In genomic region chr2:44684559-44684958, GRCh38 we compare ENCODE assay signal across 31 cellular contexts.
"Had no signal": no experiment of that assay in that cellular context is flagged by ENCODE, and none has a peak within 500 bp of the region (broad histone marks: within the 10 kb centered on the region; RNA-seq: fewer than 3 reads in every experiment).

No MANE protein-coding gene starts in this region.

- FAIRE-seq: small intestine had no signal

- ATAC-seq: naive thymus-derived CD8-positive, alpha-beta T cell; natural killer cell treated with Interleukin-12 subunit alpha and Interleukin-12 subunit beta and Interleukin-15 and Interleukin-18, amount 100 ng/mL, for 72 hours; psoas muscle; right cardiac atrium; right lobe of liver; stimulated activated memory B cell treated with anti-CD40 and anti-IgM and Interleukin-4, amounts not matched to agents 10 μg/mL and 1 μg/mL and 100 μg/mL, for 72 hours; stimulated activated naive CD8-positive, alpha-beta T cell treated with anti-CD3 and anti-CD28 coated beads, Interleukin-15, amount 100 ng/mL, for 72 hours; stimulated activated naive CD8-positive, alpha-beta T cell treated with anti-CD3 and anti-CD28 coated beads, Interleukin-15, Interleukin-2, amounts not matched to agents 100 U/mL and 50 U/mL, for 24 hours; upper lobe of right lung had no signal

- H3K27me3 Mint-ChIP-seq: naive thymus-derived CD8-positive, alpha-beta T cell; natural killer cell treated with Interleukin-12 subunit alpha and Interleukin-12 subunit beta and Interleukin-15 and Interleukin-18, amount 100 ng/mL, for 72 hours; stimulated activated memory B cell treated with anti-CD40 and anti-IgM and Interleukin-4, amounts not matched to agents 10 μg/mL and 1 μg/mL and 100 μg/mL, for 72 hours; stimulated activated naive CD8-positive, alpha-beta T cell treated with anti-CD3 and anti-CD28 coated beads, Interleukin-15, amount 100 ng/mL, for 72 hours had no signal

- H3K4me3 ChIP-seq: ovary, psoas muscle, right lobe of liver, sigmoid colon, suprapubic skin, testis, tibial artery, transverse colon, upper lobe of right lung, uterus had no signal

- H3K4me1 Mint-ChIP-seq: stimulated activated naive CD8-positive, alpha-beta T cell treated with anti-CD3 and anti-CD28 coated beads, Interleukin-15, amount 100 ng/mL, for 72 hours had no signal

- H3K4me3 Mint-ChIP-seq: naive thymus-derived CD8-positive, alpha-beta T cell; natural killer cell treated with Interleukin-12 subunit alpha and Interleukin-12 subunit beta and Interleukin-15 and Interleukin-18, amount 100 ng/mL, for 72 hours; nephron progenitor cell; neural crest cell; stimulated activated memory B cell treated with anti-CD40 and anti-IgM and Interleukin-4, amounts not matched to agents 10 μg/mL and 1 μg/mL and 100 μg/mL, for 72 hours; stimulated activated naive CD8-positive, alpha-beta T cell treated with anti-CD3 and anti-CD28 coated beads, Interleukin-15, amount 100 ng/mL, for 72 hours; type B pancreatic cell had no signal

- H3K4me1 ChIP-seq: parathyroid adenoma, right lobe of liver, suprapubic skin, testis, tibial artery, transverse colon, upper lobe of right lung, uterus had no signal

- H3K9me3 Mint-ChIP-seq: naive thymus-derived CD8-positive, alpha-beta T cell; natural killer cell treated with Interleukin-12 subunit alpha and Interleukin-12 subunit beta and Interleukin-15 and Interleukin-18, amount 100 ng/mL, for 72 hours; nephron progenitor cell; neural crest cell; stimulated activated memory B cell treated with anti-CD40 and anti-IgM and Interleukin-4, amounts not matched to agents 10 μg/mL and 1 μg/mL and 100 μg/mL, for 72 hours; stimulated activated naive CD8-positive, alpha-beta T cell treated with anti-CD3 and anti-CD28 coated beads, Interleukin-15, amount 100 ng/mL, for 72 hours had no signal

- DNase-seq: naive thymus-derived CD8-positive, alpha-beta T cell; nephron progenitor cell; occipital lobe; ovary; posterior cingulate gyrus; psoas muscle; right cardiac atrium; right lobe of liver; sigmoid colon; stimulated activated CD4-positive, alpha-beta T cell treated with anti-CD3 and anti-CD28 coated beads, Interleukin-15, amount 100 ng/mL, for 24 hours; stimulated activated CD4-positive, alpha-beta T cell treated with anti-CD3 and anti-CD28 coated beads, Interleukin-2, amount 100 ng/mL, for 24 hours; stimulated activated CD4-positive, alpha-beta T cell treated with anti-CD3 and anti-CD28 coated beads, Interleukin-2, amount 100 ng/mL, for 48 hours; stimulated activated CD4-positive, alpha-beta T cell treated with anti-CD3 and anti-CD28 coated beads, Interleukin-4, amount 100 ng/mL, for 4 hours; stimulated activated CD8-positive, alpha-beta memory T cell treated with anti-CD3 and anti-CD28 coated beads, Interleukin-4, amount 100 ng/mL, for 48 hours; stimulated activated naive CD4-positive, alpha-beta T cell; stimulated activated naive CD8-positive, alpha-beta T cell treated with anti-CD3 and anti-CD28 coated beads, Interleukin-15, amount 100 ng/mL, for 72 hours; stimulated activated naive CD8-positive, alpha-beta T cell treated with anti-CD3 and anti-CD28 coated beads, Interleukin-15, Interleukin-2, amounts not matched to agents 100 U/mL and 50 U/mL, for 24 hours; substantia nigra; testis; tibial artery; transverse colon; upper lobe of right lung; uterus had no signal

- H3K27me3 ChIP-seq: ovary, right lobe of liver, sigmoid colon, suprapubic skin, testis, tibial artery, transverse colon, upper lobe of right lung, uterus had no signal

- H3K27ac Mint-ChIP-seq: naive thymus-derived CD8-positive, alpha-beta T cell; natural killer cell treated with Interleukin-12 subunit alpha and Interleukin-12 subunit beta and Interleukin-15 and Interleukin-18, amount 100 ng/mL, for 72 hours; nephron progenitor cell; progenitor cell of endocrine pancreas; stimulated activated memory B cell treated with anti-CD40 and anti-IgM and Interleukin-4, amounts not matched to agents 10 μg/mL and 1 μg/mL and 100 μg/mL, for 72 hours; stimulated activated naive CD8-positive, alpha-beta T cell treated with anti-CD3 and anti-CD28 coated beads, Interleukin-15, amount 100 ng/mL, for 72 hours; type B pancreatic cell had no signal

- H3K27ac ChIP-seq: ovary, parathyroid adenoma, psoas muscle, right lobe of liver, sigmoid colon, suprapubic skin, testis, tibial artery, transverse colon, upper lobe of right lung, uterus had no signal

- H3K79me2 ChIP-seq: parathyroid adenoma had no signal

- H3K36me3 Mint-ChIP-seq: natural killer cell treated with Interleukin-12 subunit alpha and Interleukin-12 subunit beta and Interleukin-15 and Interleukin-18, amount 100 ng/mL, for 72 hours; stimulated activated memory B cell treated with anti-CD40 and anti-IgM and Interleukin-4, amounts not matched to agents 10 μg/mL and 1 μg/mL and 100 μg/mL, for 72 hours; type B pancreatic cell had no signal

- H3K36me3 ChIP-seq: ovary, right lobe of liver, sigmoid colon, suprapubic skin, tibial artery, transverse colon, upper lobe of right lung, uterus had no signal

- H3K9ac ChIP-seq: parathyroid adenoma had no signal

- H3K9me3 ChIP-seq: ovary, psoas muscle, right lobe of liver, sigmoid colon, suprapubic skin, testis, tibial artery, transverse colon, upper lobe of right lung, uterus had no signal
